Comparison of ENCODE assay signal across 14 cellular contexts in genomic region chr1:224080082-224080774, GRCh38. TPM values are rescaled to one million over a fixed set of nuclear protein-coding genes. Genes with fewer than 3 reads are reported as not detected.
DNase-seq lines count a peak whose midpoint lies in the region; ATAC-seq, FAIRE-seq and TF ChIP-seq lines count a peak whose summit lies in the region.
"Had no signal": no experiment of that assay in that cellular context is flagged by ENCODE, and none has a peak within 500 bp of the region (broad histone marks: within the 10 kb centered on the region; RNA-seq: fewer than 3 reads in every experiment).

No MANE protein-coding gene starts in this region.

- no peaks in the 10 kb centered on the region for H3K36me3 Mint-ChIP-seq in HFFc6 (ENCODE audit: low read depth)

- H3K9me3 Mint-ChIP-seq in HFFc6: no peaks in the 10 kb centered on the region
- H3K9me3 Mint-ChIP-seq: activated T-helper 2 cell treated with anti-CD3 and anti-CD28 coated beads, Interferon-gamma antibody, Interleukin-2, Interleukin-4, amounts not matched to agents 10 μg/mL and 5 μg/mL and 100 μg/mL, durations not matched to agents 14 hours and 24 hours and 36 hours; dendritic cell treated with granulocyte-macrophage colony-stimulating factor and Interleukin-4, amounts not matched to agents 40 ng/mL and 50 ng/mL, for 4 days had no signal

- peak; percentile 68; the same call in 1 of the 2 replicates for TF ChIP-seq EP300 in K562 (IDR thresholded peaks at IDR 0.05; ENCODE audit: low read length)

- no peaks in the 10 kb centered on the region for H4K20me1 ChIP-seq in K562 (replicated peaks; ENCODE audit: control insufficient read depth, insufficient read depth, low read length)
- H4K20me1 ChIP-seq: BLaER1 had no signal

- peak overlapping the region; percentile 55; the same call in 1 of the 2 replicates for H3K27ac ChIP-seq in ACC112 (ENCODE audit: low read depth, low read length)
- peak overlapping the region; percentile 51; the same call in 2 of the 3 replicates for H3K27ac ChIP-seq in K562 (ENCODE audit: extremely low read depth, low read depth, low read length)
- no peak overlapping the region for H3K27ac ChIP-seq in left ventricle myocardium inferior (replicated peaks)
- H3K27ac ChIP-seq: BLaER1, uterus had no signal

- peaks cover 8% of the 10 kb centered on the region for H3K4me1 ChIP-seq in ACC112 (ENCODE audit: control insufficient read depth, insufficient read depth, low read length, unreplicated experiment)
- H3K4me1 ChIP-seq in K562 (replicated peaks in 1 of 2; ENCODE audit: control insufficient read depth in 2 of 2, insufficient read depth in 2 of 2, low read length in 2 of 2): peaks cover 5 to 16% of the 10 kb centered on the region in 2 experiments; a peak in 4 of 5 replicates
- no peaks in the 10 kb centered on the region for H3K4me1 ChIP-seq in left ventricle myocardium inferior
- H3K4me1 ChIP-seq: BLaER1, uterus had no signal

- no peaks in the 10 kb centered on the region for H3K27me3 Mint-ChIP-seq in HFFc6 (ENCODE audit: insufficient read depth)

- no peaks in the 10 kb centered on the region for H3K27me3 ChIP-seq in ACC112 (ENCODE audit: insufficient read depth, low read length)
- H3K27me3 ChIP-seq in K562 (ENCODE audit: control insufficient read depth in 2 of 2, insufficient read depth in 2 of 2, low read length in 2 of 2): no peaks in the 10 kb centered on the region
- peaks cover 21% of the 10 kb centered on the region for H3K27me3 ChIP-seq in left ventricle myocardium inferior (ENCODE audit: low read depth)
- H3K27me3 ChIP-seq: BLaER1, uterus had no signal

- TF ChIP-seq POLR2A in K562 (conservative IDR thresholded peaks at IDR 0.05): no peak

- WGBS in K562 (ENCODE audit: insufficient coverage, low coverage, missing lambda C conversion rate): 18% methylated on average over 9 of the region's 9 CpGs

- H3K9me1 ChIP-seq in K562 (ENCODE audit: control insufficient read depth, insufficient read depth, low read length): no peaks in the 10 kb centered on the region

- H2AFZ ChIP-seq in ACC112 (ENCODE audit: low read length, unreplicated experiment) (peak overlapping the region; percentile 22), K562 (ENCODE audit: low read depth, low read length) (peak overlapping the region; percentile 61)

- in situ Hi-C loops in K562 (cut with MboI): no loop called here

- no peak overlapping the region for H3K4me3 ChIP-seq in ACC112 (ENCODE audit: low read depth, low read length)
- H3K4me3 ChIP-seq in K562: no peak overlapping the region
- H3K4me3 ChIP-seq in left ventricle myocardium inferior: no peak overlapping the region
- H3K4me3 ChIP-seq: BLaER1, uterus had no signal

- peak; percentile 87 for ATAC-seq in K562

- TF ChIP-seq CTCF in HFFc6 (IDR thresholded peaks at IDR 0.05) (no peak), K562 (IDR thresholded peaks at IDR 0.05 in 2 of 3, conservative IDR thresholded peaks at IDR 0.05 in 1 of 3; ENCODE audit: insufficient read depth in 2 of 3, low read depth in 1 of 3, low read length in 3 of 3) (no peak), left ventricle myocardium inferior (IDR thresholded peaks at IDR 0.05; ENCODE audit: borderline replicate concordance) (no peak)

- POLR2A ChIA-PET in K562 (lab: Yijun Ruan, JAX): interaction anchor here (0.6 to 2.1 kb wide), 5 partner anchors 10 to 29 kb away, joined by 3 to 5 read pairs (median 4); no protein-coding TSS in a partner anchor

- TF ChIP-seq RAD21 in K562 (CRISPR knock-in tag; conservative IDR thresholded peaks at IDR 0.05 in 1 of 2, IDR thresholded peaks at IDR 0.05 in 1 of 2): 0 out of 4 replicates have a peak, but pooled peaks of 1 of the 2 experiments have one; percentile 7

- DNase-seq in HFFc6 (peak; percentile 87), K562 (ENCODE audit: extremely low read depth in 1 of 4, low spot score in 3 of 4) (peak in 2 of 4 experiments; percentile 73 to 86), inferior parietal cortex (ENCODE audit: extremely low spot score) (peak; percentile 22), UCSD-AML1 (lab: John Stamatoyannopoulos, UW; ENCODE audit: unreplicated experiment) (no peak), left ventricle myocardium inferior (no peak), NK-92 (lab: John Stamatoyannopoulos, UW; ENCODE audit: unreplicated experiment) (no peak), NCI-H526 treated with DMSO at 0.1 percent for 48 hours (lab: John Stamatoyannopoulos, UW) (no peak)
- DNase-seq: MM.1S, uterus had no signal

- peak overlapping the region; percentile 47 for H3K4me2 ChIP-seq in K562 (ENCODE audit: insufficient read depth, low read length)
- H3K4me2 ChIP-seq: BLaER1 had no signal

- intact Hi-C loops in K562 (cut with micrococcal nuclease): no loop called here
- intact Hi-C loops in left ventricle myocardium inferior (cut with micrococcal nuclease): no loop called here

- H3K9me3 ChIP-seq in K562 (replicated peaks; ENCODE audit: control insufficient read depth, insufficient read depth, low read depth, low read length): no peaks in the 10 kb centered on the region
- no peaks in the 10 kb centered on the region for H3K9me3 ChIP-seq in left ventricle myocardium inferior (replicated peaks)
- H3K9me3 ChIP-seq: BLaER1, uterus had no signal

- H3K27ac Mint-ChIP-seq in HFFc6: peak overlapping the region; percentile 83
- H3K27ac Mint-ChIP-seq: activated T-helper 2 cell treated with anti-CD3 and anti-CD28 coated beads, Interferon-gamma antibody, Interleukin-2, Interleukin-4, amounts not matched to agents 10 μg/mL and 5 μg/mL and 100 μg/mL, durations not matched to agents 14 hours and 24 hours and 36 hours; dendritic cell treated with granulocyte-macrophage colony-stimulating factor and Interleukin-4, amounts not matched to agents 40 ng/mL and 50 ng/mL, for 4 days had no signal

- H3K4me1 Mint-ChIP-seq in HFFc6 (ENCODE audit: low read depth): peaks cover 50% of the 10 kb centered on the region

- peak overlapping the region in 1 of 2 experiments; percentile 7; a peak in 1 of 4 replicates for H3K9ac ChIP-seq in K562 (ENCODE audit: insufficient read depth in 1 of 2, low read depth in 2 of 2, low read length in 2 of 2)
- H3K9ac ChIP-seq: BLaER1 had no signal

- peak overlapping the region; percentile 46 for H3K4me3 Mint-ChIP-seq in HFFc6
- H3K4me3 Mint-ChIP-seq: dendritic cell treated with granulocyte-macrophage colony-stimulating factor and Interleukin-4, amounts not matched to agents 40 ng/mL and 50 ng/mL, for 4 days had no signal

- no TSS peak for BruUV-seq in K562 (replicated peaks; lab: Mats Ljungman, UMichigan)

- H3K79me2 ChIP-seq in ACC112 (ENCODE audit: control insufficient read depth, insufficient read depth, low read length, unreplicated experiment): no peaks in the 10 kb centered on the region
- no peaks in the 10 kb centered on the region for H3K79me2 ChIP-seq in K562 (ENCODE audit: control insufficient read depth, insufficient read depth, low read length)

- FAIRE-seq in K562 (lab: Jason Lieb, UNC): peak; percentile 83
- FAIRE-seq: GM12891 had no signal

- CTCF ChIA-PET in K562 (lab: Yijun Ruan, JAX; ENCODE audit: low intra/inter-chr PET ratio): interaction anchor here (1.0 kb wide), 1 partner anchor 13 kb away, joined by 5 read pairs; no protein-coding TSS in a partner anchor

- no peaks in the 10 kb centered on the region for H3K36me3 ChIP-seq in ACC112 (ENCODE audit: insufficient read depth, low read length)
- no peaks in the 10 kb centered on the region for H3K36me3 ChIP-seq in K562 (ENCODE audit: control insufficient read depth, insufficient read depth, low read length)
- H3K36me3 ChIP-seq in left ventricle myocardium inferior: no peaks in the 10 kb centered on the region
- H3K36me3 ChIP-seq: BLaER1, uterus had no signal

TF ChIP-seq in K562, 482 proteins besides CTCF, POLR2A, EP300 and RAD21 (continues in another document):
- no peak for TF ChIP-seq SNAPC5 (CRISPR knock-in tag; IDR thresholded peaks at IDR 0.05)
- TF ChIP-seq ZFPM2 (CRISPR knock-in tag; IDR thresholded peaks at IDR 0.05): no peak
- TF ChIP-seq FOXK2 (conservative IDR thresholded peaks at IDR 0.05 in 1 of 2, IDR thresholded peaks at IDR 0.05 in 1 of 2; ENCODE audit: low read depth in 2 of 2): no peak
- no peak for TF ChIP-seq ZNF764 (CRISPR knock-in tag; IDR thresholded peaks at IDR 0.05; ENCODE audit: low read depth)
- peak; percentile 76 for TF ChIP-seq TCF3 (CRISPR knock-in tag; IDR thresholded peaks at IDR 0.05)
- peak; percentile 89 for TF ChIP-seq DPF2 (IDR thresholded peaks at IDR 0.05)
- TF ChIP-seq SMARCA4 (IDR thresholded peaks at IDR 0.05): peak; percentile 87
- no peak for TF ChIP-seq NCOA6 (IDR thresholded peaks at IDR 0.05)
- no peak for TF ChIP-seq TCFL5 (CRISPR knock-in tag; conservative IDR thresholded peaks at IDR 0.05)
- peak; percentile 30 for TF ChIP-seq FOS (IDR thresholded peaks at IDR 0.05; ENCODE audit: extremely low read depth, insufficient read length)
- peak; percentile 22; the same call in 1 of the 2 replicates for TF ChIP-seq SPI1 (IDR thresholded peaks at IDR 0.05; ENCODE audit: borderline replicate concordance, low read depth, low read length)
- TF ChIP-seq STAT5A (IDR thresholded peaks at IDR 0.05; ENCODE audit: borderline replicate concordance, low read length): peak; percentile 49; the same call in 1 of the 2 replicates
- no peak for TF ChIP-seq NELFE (IDR thresholded peaks at IDR 0.05; ENCODE audit: insufficient read depth, insufficient read length)

RNA-seq across cellular contexts. Expression of gene FBXO28, which starts 33.7 kb away (rescaled TPM):
- 10 to 100 TPM; 34.3 to 41.8 (median 39.2) TPM for total RNA-seq in HFFc6 (2021; fragmentation: NEBNext Ultra II Directional; extraction: Animal tissue kit (Norgen Biotek cat#: 25700))
- total RNA-seq in K562 (2011; cell fraction: chromatin; rRNA removed; ENCODE audit: low replicate concordance): 44.8 and 124 TPM in 2 replicates
- 21.3 and 25.9 TPM in 2 replicates for total RNA-seq in K562 (2011; cell fraction: nucleolus; rRNA removed)
- 42.8 and 45.4 TPM in 2 replicates for total RNA-seq in K562 (2011; cell fraction: nucleoplasm; rRNA removed)
- 22.0 and 25.3 TPM in 2 replicates for total RNA-seq in K562 (2014; rRNA removed)
- total RNA-seq in K562 (2014; rRNA removed; fragmentation: Illumina TruSeq; extraction: Trizol): 34.8 and 38.0 TPM in 2 replicates
- total RNA-seq in K562 (2015; rRNA removed; fragmentation: Illumina TruSeq; extraction: Trizol): 26.3 and 29.9 TPM in 2 replicates
- total RNA-seq in K562 (2021): 27.1 and 27.8 TPM in 2 replicates
- polyA plus RNA-seq in K562 (2011; rRNA removed): 17.0 and 27.4 TPM in 2 replicates
- 7.5 and 8.0 TPM in 2 replicates for polyA plus RNA-seq in K562 (2011; cell fraction: cytosol; rRNA removed)
- 11.4 and 11.8 TPM in 2 replicates for polyA plus RNA-seq in K562 (2011; cell fraction: nucleus; rRNA removed)
- 12.4 and 13.4 TPM in 2 replicates for polyA plus RNA-seq in K562 (2012)
- 19.6 and 20.5 TPM in 2 replicates for polyA plus RNA-seq in K562 (2014; fragmentation: Illumina TruSeq; extraction: Trizol)
- 1 to 10 TPM; 4.1 to 5.8 TPM for polyA plus RNA-seq in K562 (2014; fragmentation: Nextera tagmentation; extraction: Ambion mirVana)
- polyA plus RNA-seq in K562 (2014; rRNA removed): 17.6 and 19.2 TPM in 2 replicates
- polyA minus RNA-seq in K562 (2011; rRNA and poly(A)+ RNA removed): 46.2 and 46.6 TPM in 2 replicates
- polyA minus RNA-seq in K562 (2011; cell fraction: cytosol; rRNA and poly(A)+ RNA removed): 10.0 and 15.1 TPM in 2 replicates
- polyA minus RNA-seq in K562 (2011; cell fraction: nucleus; rRNA and poly(A)+ RNA removed): 19.7 and 24.2 TPM in 2 replicates
- 18.8 TPM for total RNA-seq in left ventricle myocardium inferior

Comparison
In these comparisons a context has a peak if more than half of its experiments do, and no peak if none do; other contexts are left out.
1. DNase-seq: peak in HFFc6 (single experiment) and inferior parietal cortex (single experiment); none in UCSD-AML1 (single experiment), left ventricle myocardium inferior (single experiment), NK-92 (single experiment) and NCI-H526 treated with DMSO at 0.1 percent for 48 hours (single experiment).